In the genomic region with DNA sequence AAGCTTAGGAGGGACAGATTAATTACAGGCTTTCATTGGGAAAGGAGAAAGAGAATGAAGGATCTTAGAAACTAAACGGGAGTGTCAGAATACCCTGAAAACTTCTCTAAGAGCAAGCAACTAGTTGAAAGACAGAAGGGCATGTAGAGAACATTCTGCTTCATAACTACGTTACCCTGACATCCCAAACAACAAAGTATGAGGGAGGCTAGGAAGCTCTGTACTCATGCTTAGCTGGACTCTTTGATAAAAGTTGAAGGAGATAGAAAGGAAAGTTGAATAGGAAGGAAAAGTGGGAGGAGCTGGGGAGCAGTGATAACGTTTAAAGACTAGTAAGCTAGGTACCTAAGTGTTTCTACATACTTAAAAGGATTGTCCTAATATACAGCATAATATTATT, we compare ENCODE assay signal across 23 cellular contexts.
"Had no signal": no experiment of that assay in that cellular context is flagged by ENCODE, and none has a peak within 500 bp of the region (broad histone marks: within the 10 kb centered on the region; RNA-seq: fewer than 3 reads in every experiment).

No MANE protein-coding gene starts in this region.

- ATAC-seq: activated CD8-positive, alpha-beta T cell treated with anti-CD3 and anti-CD28 coated beads for 36 hours; activated naive CD4-positive, alpha-beta T cell treated with anti-CD3 and anti-CD28 coated beads, Interleukin-2, amount 50 U/mL, for 72 hours; activated T-cell treated with anti-CD3 and anti-CD28 coated beads, Interleukin-2, amount 50 U/mL, for 4 hours; esophagus mucosa had no signal

- H3K4me1 Mint-ChIP-seq: activated naive CD8-positive, alpha-beta T cell treated with anti-CD3 and anti-CD28 coated beads, Interleukin-2, amount 10 ng/mL, durations not matched to agents 7 days and 5 days had no signal

- H3K27ac Mint-ChIP-seq: activated CD8-positive, alpha-beta T cell treated with anti-CD3 and anti-CD28 coated beads for 36 hours; activated naive CD4-positive, alpha-beta T cell treated with anti-CD3 and anti-CD28 coated beads for 36 hours; activated naive CD4-positive, alpha-beta T cell treated with anti-CD3 and anti-CD28 coated beads, Interleukin-2, amount 50 U/mL, for 72 hours; activated naive CD8-positive, alpha-beta T cell treated with anti-CD3 and anti-CD28 coated beads, Interleukin-2, amount 10 ng/mL, durations not matched to agents 7 days and 5 days; activated T-helper 2 cell treated with anti-CD3 and anti-CD28 coated beads, Interferon-gamma antibody, Interleukin-2, Interleukin-4, amounts not matched to agents 10 μg/mL and 5 μg/mL and 100 μg/mL, durations not matched to agents 14 hours and 24 hours and 36 hours; brain had no signal

- H3K27ac ChIP-seq: ascending aorta, breast epithelium, cardiac muscle cell, colonic mucosa had no signal

- H3K4me3 Mint-ChIP-seq: activated CD8-positive, alpha-beta T cell treated with anti-CD3 and anti-CD28 coated beads for 36 hours; activated naive CD4-positive, alpha-beta T cell treated with anti-CD3 and anti-CD28 coated beads for 36 hours; activated naive CD8-positive, alpha-beta T cell treated with anti-CD3 and anti-CD28 coated beads, Interleukin-2, amount 10 ng/mL, durations not matched to agents 7 days and 5 days; activated T-cell treated with anti-CD3 and anti-CD28 coated beads, Interleukin-2, amount 50 U/mL, for 4 hours; brain had no signal

- DNase-seq: activated CD4-positive, alpha-beta T cell treated with anti-CD3 and anti-CD28 coated beads for 1 hour; activated CD4-positive, alpha-beta T cell treated with anti-CD3 and anti-CD28 coated beads for 48 hours; activated CD4-positive, alpha-beta T cell treated with anti-CD3 and anti-CD28 coated beads, Interleukin-2, amount 50 U/mL, for 1 hour; activated CD4-positive, alpha-beta T cell treated with anti-CD3 and anti-CD28 coated beads, Interleukin-2, amount 50 U/mL, for 48 hours; activated CD8-positive, alpha-beta memory T cell treated with anti-CD3 and anti-CD28 coated beads for 24 hours; activated CD8-positive, alpha-beta T cell treated with anti-CD3 and anti-CD28 coated beads for 36 hours; activated effector memory CD4-positive, alpha-beta T cell treated with anti-CD3 and anti-CD28 coated beads, Interleukin-2, amount 50 U/mL, for 16 hours; activated naive CD4-positive, alpha-beta T cell treated with anti-CD3 and anti-CD28 coated beads for 36 hours; activated naive CD8-positive, alpha-beta T cell treated with anti-CD3 and anti-CD28 coated beads, Interleukin-2, amount 10 ng/mL, durations not matched to agents 7 days and 5 days; activated T-cell treated with anti-CD3 and anti-CD28 coated beads, Interleukin-2, amount 50 U/mL, for 4 hours; central memory CD4-positive, alpha-beta T cell; cerebellar nuclear complex; colonic mucosa; effector CD8-positive, alpha-beta T cell; foreskin fibroblast; T-helper 2 cell had no signal

- H3K36me3 Mint-ChIP-seq: activated naive CD4-positive, alpha-beta T cell treated with anti-CD3 and anti-CD28 coated beads, Interleukin-2, amount 50 U/mL, for 72 hours; activated naive CD8-positive, alpha-beta T cell treated with anti-CD3 and anti-CD28 coated beads, Interleukin-2, amount 10 ng/mL, durations not matched to agents 7 days and 5 days; brain had no signal

- H3K27me3 Mint-ChIP-seq: activated CD8-positive, alpha-beta T cell treated with anti-CD3 and anti-CD28 coated beads for 36 hours; activated naive CD8-positive, alpha-beta T cell treated with anti-CD3 and anti-CD28 coated beads, Interleukin-2, amount 10 ng/mL, durations not matched to agents 7 days and 5 days; brain had no signal

- H3K4me3 ChIP-seq: ascending aorta, breast epithelium, cardiac muscle cell, colonic mucosa had no signal

- H3K36me3 ChIP-seq: ascending aorta, breast epithelium, cardiac muscle cell, colonic mucosa had no signal

- H3K9me3 ChIP-seq: ascending aorta, breast epithelium, colonic mucosa had no signal

- H3K4me1 ChIP-seq: ascending aorta, breast epithelium, colonic mucosa had no signal

- H3K27me3 ChIP-seq: ascending aorta, breast epithelium, cardiac muscle cell, colonic mucosa had no signal

- H3K9me3 Mint-ChIP-seq: activated CD8-positive, alpha-beta T cell treated with anti-CD3 and anti-CD28 coated beads for 36 hours; activated naive CD4-positive, alpha-beta T cell treated with anti-CD3 and anti-CD28 coated beads for 36 hours; activated T-cell treated with anti-CD3 and anti-CD28 coated beads, Interleukin-2, amount 50 U/mL, for 4 hours; activated T-helper 2 cell treated with anti-CD3 and anti-CD28 coated beads, Interferon-gamma antibody, Interleukin-2, Interleukin-4, amounts not matched to agents 10 μg/mL and 5 μg/mL and 100 μg/mL, durations not matched to agents 14 hours and 24 hours and 36 hours had no signal
